In genomic region chr19:7582446-7582845, GRCh38 we compare ENCODE assay signal across 28 cellular contexts. TPM values are rescaled to one million over a fixed set of nuclear protein-coding genes. Genes with fewer than 3 reads are reported as not detected.
"Had no signal": no experiment of that assay in that cellular context is flagged by ENCODE, and none has a peak within 500 bp of the region (broad histone marks: within the 10 kb centered on the region; RNA-seq: fewer than 3 reads in every experiment).

No MANE protein-coding gene starts in this region.

- H3K4me1 Mint-ChIP-seq: activated CD4-positive, alpha-beta T cell treated with anti-CD3 and anti-CD28 coated beads, Interleukin-2, amount 10 ng/mL, durations not matched to agents 7 days and 5 days had no signal

- H3K4me3 ChIP-seq: cardiac muscle cell, MG63 had no signal

- H3K27me3 ChIP-seq: brain microvascular endothelial cell had no signal

- H3K9me3 Mint-ChIP-seq: activated CD4-positive, alpha-beta memory T cell treated with anti-CD3 and anti-CD28 coated beads for 36 hours; activated CD4-positive, alpha-beta T cell treated with anti-CD3 and anti-CD28 coated beads, Interleukin-2, amount 10 ng/mL, durations not matched to agents 7 days and 5 days; activated naive CD4-positive, alpha-beta T cell treated with anti-CD3 and anti-CD28 coated beads for 36 hours; activated T-cell treated with anti-CD3 and anti-CD28 coated beads, Interleukin-2, amount 50 U/mL, for 4 hours had no signal

- H3K27ac ChIP-seq: brain microvascular endothelial cell, cardiac muscle cell, KMS-11, VCaP had no signal

- H3K36me3 ChIP-seq: brain microvascular endothelial cell, cardiac muscle cell, MG63 had no signal

- H3K4me2 ChIP-seq: KMS-11 had no signal

- ATAC-seq: activated T-cell treated with anti-CD3 and anti-CD28 coated beads, Interleukin-2, amount 50 U/mL, for 4 hours; PC-3; T-helper 17 cell had no signal

- H3K27me3 Mint-ChIP-seq: activated CD4-positive, alpha-beta T cell treated with anti-CD3 and anti-CD28 coated beads, Interleukin-2, amount 10 ng/mL, durations not matched to agents 7 days and 5 days; activated naive CD8-positive, alpha-beta T cell had no signal

- H3K27ac Mint-ChIP-seq: activated CD4-positive, alpha-beta memory T cell treated with anti-CD3 and anti-CD28 coated beads for 36 hours; activated CD4-positive, alpha-beta T cell treated with anti-CD3 and anti-CD28 coated beads, Interleukin-2, amount 10 ng/mL, durations not matched to agents 7 days and 5 days; activated naive CD4-positive, alpha-beta T cell treated with anti-CD3 and anti-CD28 coated beads for 36 hours; activated naive CD8-positive, alpha-beta T cell; T-helper 17 cell had no signal

- H3K9me3 ChIP-seq: MG63 had no signal

- DNase-seq: activated CD4-positive, alpha-beta memory T cell treated with anti-CD3 and anti-CD28 coated beads for 36 hours; activated CD4-positive, alpha-beta T cell treated with anti-CD3 and anti-CD28 coated beads, Interleukin-2, amount 10 ng/mL, durations not matched to agents 7 days and 5 days; activated CD4-positive, CD25-positive, alpha-beta regulatory T cell; activated CD8-positive, alpha-beta memory T cell treated with anti-CD3 and anti-CD28 coated beads for 24 hours; activated effector memory CD4-positive, alpha-beta T cell treated with anti-CD3 and anti-CD28 coated beads, Interleukin-2, amount 50 U/mL, for 16 hours; activated naive CD4-positive, alpha-beta T cell treated with anti-CD3 and anti-CD28 coated beads for 36 hours; activated T-cell treated with anti-CD3 and anti-CD28 coated beads, Interleukin-2, amount 50 U/mL, for 4 hours; brain microvascular endothelial cell; cerebellar nuclear complex; MG63; MV-4-11; NCI-H1105; NCI-H1436; NCI-H1694 treated with DMSO at 0.1 percent for 48 hours; NCI-H2029 treated with DMSO at 0.1 percent for 48 hours; NCI-H2227 treated with DMSO at 0.1 percent for 48 hours; NCI-H526; NCI-H774; NK-92 treated with Interleukin-12 subunit alpha and Interleukin-12 subunit beta, amount 100 ng/mL, for 24 hours; PC-3; SIG-M5; T-helper 17 cell; T1000 had no signal

- H3K36me3 Mint-ChIP-seq: activated CD4-positive, alpha-beta memory T cell treated with anti-CD3 and anti-CD28 coated beads for 36 hours; activated naive CD8-positive, alpha-beta T cell had no signal

- H3K4me3 Mint-ChIP-seq: activated CD4-positive, alpha-beta memory T cell treated with anti-CD3 and anti-CD28 coated beads for 36 hours; activated CD4-positive, alpha-beta T cell treated with anti-CD3 and anti-CD28 coated beads, Interleukin-2, amount 10 ng/mL, durations not matched to agents 7 days and 5 days; activated naive CD4-positive, alpha-beta T cell treated with anti-CD3 and anti-CD28 coated beads for 36 hours; activated naive CD8-positive, alpha-beta T cell; activated T-cell treated with anti-CD3 and anti-CD28 coated beads, Interleukin-2, amount 50 U/mL, for 4 hours; T-helper 17 cell had no signal

- H3K9ac ChIP-seq: KMS-11 had no signal

RNA-seq across cellular contexts. Expression of gene PCP2, which starts 51.1 kb away (rescaled TPM):
- total RNA-seq: NCI-H460, PC-3 had no signal
